In genomic region chr22:18523328-18523727, GRCh38 we compare ENCODE assay signal across 14 cellular contexts. TPM values are rescaled to one million over a fixed set of nuclear protein-coding genes. Genes with fewer than 3 reads are reported as not detected.
DNase-seq lines count a peak whose midpoint lies in the region; ATAC-seq, FAIRE-seq and TF ChIP-seq lines count a peak whose summit lies in the region.
"Not testable (repeated sequence)": the region's sequence is repeated elsewhere in the genome, so short reads cannot be mapped to it uniquely, and the experiment has no call there.
"Had no signal": no experiment of that assay in that cellular context is flagged by ENCODE, and none has a peak within 500 bp of the region (broad histone marks: within the 10 kb centered on the region; RNA-seq: fewer than 3 reads in every experiment).

No MANE protein-coding gene starts in this region.

- not testable (repeated sequence) for H3K27ac Mint-ChIP-seq in GM23338; naive thymus-derived CD4-positive, alpha-beta T cell; stimulated activated naive CD8-positive, alpha-beta T cell treated with anti-CD3 and anti-CD28 coated beads, Interleukin-15, amount 100 ng/mL, for 72 hours

- CTCF ChIA-PET in K562 (lab: Yijun Ruan, JAX; ENCODE audit: low intra/inter-chr PET ratio); naive thymus-derived CD4-positive, alpha-beta T cell (lab: Charles Lee): not testable (repeated sequence)

- H3K36me3 Mint-ChIP-seq in GM23338 (ENCODE audit: low read depth); naive thymus-derived CD4-positive, alpha-beta T cell: not testable (repeated sequence)

- H2AFZ ChIP-seq in GM23338; K562 (ENCODE audit: low read depth, low read length): not testable (repeated sequence)

- H4K20me1 ChIP-seq in GM23338 (replicated peaks; ENCODE audit: insufficient read depth); K562 (replicated peaks; ENCODE audit: control insufficient read depth, insufficient read depth, low read length): not testable (repeated sequence)

- H3K79me2 ChIP-seq in GM23338 (replicated peaks; ENCODE audit: insufficient read depth); K562 (ENCODE audit: control insufficient read depth, insufficient read depth, low read length): not testable (repeated sequence)

- not testable (repeated sequence) for H3K4me1 Mint-ChIP-seq in GM23338; naive thymus-derived CD4-positive, alpha-beta T cell; stimulated activated naive CD8-positive, alpha-beta T cell treated with anti-CD3 and anti-CD28 coated beads, Interleukin-15, amount 100 ng/mL, for 72 hours

- not testable (repeated sequence) for H3K4me1 ChIP-seq in GM23338 (ENCODE audit: insufficient read depth); RWPE2 (ENCODE audit: insufficient read depth, poor library complexity, severe bottlenecking); K562 (replicated peaks in 1 of 2; ENCODE audit: control insufficient read depth in 2 of 2, insufficient read depth in 2 of 2, low read length in 2 of 2); left lung; naive thymus-derived CD4-positive, alpha-beta T cell (ENCODE audit: control insufficient read depth in 2 of 2, insufficient read depth in 2 of 2, low read length in 2 of 2)

- H3K9me1 ChIP-seq in K562 (ENCODE audit: control insufficient read depth, insufficient read depth, low read length), result not testable (repeated sequence)

- H3K9ac ChIP-seq in K562 (ENCODE audit: insufficient read depth in 1 of 2, low read depth in 2 of 2, low read length in 2 of 2), result not testable (repeated sequence)

- WGBS in K562 (ENCODE audit: insufficient coverage, low coverage, missing lambda C conversion rate), result no CpG with 5 or more reads among the region's 4 CpGs

- ATAC-seq in GM23338 (peak; percentile 32), RWPE2 (ENCODE audit: low read depth) (peak; percentile 55; the same call in 1 of the 3 replicates), K562 (peak; percentile 83), Right ventricle myocardium superior (ENCODE audit: poor library complexity) (peak; percentile 59), left lung (peak; percentile 62)
- ATAC-seq in naive thymus-derived CD4-positive, alpha-beta T cell, result peak; percentile 33
- ATAC-seq in stimulated activated naive CD8-positive, alpha-beta T cell treated with anti-CD3 and anti-CD28 coated beads, Interleukin-15, amount 100 ng/mL, for 72 hours, result peak; percentile 34

- not testable (repeated sequence) for H3F3A ChIP-seq in GM23338 (replicated peaks; ENCODE audit: low read depth)

- intact Hi-C loops in K562 (cut with micrococcal nuclease); Right ventricle myocardium superior (cut with DNase I); left lung (cut with DNase I); naive thymus-derived CD4-positive, alpha-beta T cell (cut with micrococcal nuclease): not testable (repeated sequence)

- TF ChIP-seq EP300 in K562 (IDR thresholded peaks at IDR 0.05; ENCODE audit: low read length), result not testable (repeated sequence)

- in situ Hi-C loops in K562 (cut with MboI), result not testable (repeated sequence)

- FAIRE-seq in K562 (lab: Jason Lieb, UNC), result not testable (repeated sequence)

- H3K27me3 ChIP-seq in GM23338 (ENCODE audit: insufficient read depth); RWPE2 (ENCODE audit: insufficient read depth, poor library complexity, severe bottlenecking); K562 (ENCODE audit: control insufficient read depth in 2 of 2, insufficient read depth in 2 of 2, low read length in 2 of 2); left lung; naive thymus-derived CD4-positive, alpha-beta T cell (ENCODE audit: control insufficient read depth in 2 of 2, insufficient read depth in 2 of 2, low read length in 2 of 2): not testable (repeated sequence)

- H3K4me2 ChIP-seq in GM23338; K562 (ENCODE audit: insufficient read depth, low read length): not testable (repeated sequence)

- POLR2A ChIA-PET in K562 (lab: Yijun Ruan, JAX); naive thymus-derived CD4-positive, alpha-beta T cell (lab: Charles Lee): not testable (repeated sequence)

- H3K27ac ChIP-seq in GM23338 (ENCODE audit: low read depth); RWPE2 (ENCODE audit: poor library complexity, severe bottlenecking); K562 (ENCODE audit: extremely low read depth, low read depth, low read length); left lung; naive thymus-derived CD4-positive, alpha-beta T cell (ENCODE audit: low read depth, low read length): not testable (repeated sequence)

- H3K4me3 Mint-ChIP-seq in GM23338; naive thymus-derived CD4-positive, alpha-beta T cell; stimulated activated naive CD8-positive, alpha-beta T cell treated with anti-CD3 and anti-CD28 coated beads, Interleukin-15, amount 100 ng/mL, for 72 hours: not testable (repeated sequence)

- H3K9me2 ChIP-seq in GM23338 (ENCODE audit: insufficient read depth), result not testable (repeated sequence)

- H3K4me3 ChIP-seq in GM23338; RWPE2 (ENCODE audit: severe bottlenecking); K562; left lung; naive thymus-derived CD4-positive, alpha-beta T cell (ENCODE audit: low read length): not testable (repeated sequence)

- TF ChIP-seq POLR2A in K562 (conservative IDR thresholded peaks at IDR 0.05), result not testable (repeated sequence)

- not testable (repeated sequence) for H3K36me3 ChIP-seq in GM23338 (ENCODE audit: insufficient read depth); RWPE2 (ENCODE audit: low read depth); K562 (ENCODE audit: control insufficient read depth, insufficient read depth, low read length); left lung; naive thymus-derived CD4-positive, alpha-beta T cell (ENCODE audit: control insufficient read depth in 2 of 3, insufficient read depth in 3 of 3, low read length in 3 of 3)

- not testable (repeated sequence) for H3K27me3 Mint-ChIP-seq in GM23338 (ENCODE audit: insufficient read depth, low read depth, poor library complexity); naive thymus-derived CD4-positive, alpha-beta T cell; stimulated activated naive CD8-positive, alpha-beta T cell treated with anti-CD3 and anti-CD28 coated beads, Interleukin-15, amount 100 ng/mL, for 72 hours

- not testable (repeated sequence) for H3K9me3 ChIP-seq in RWPE2 (ENCODE audit: severe bottlenecking); K562 (replicated peaks; ENCODE audit: control insufficient read depth, insufficient read depth, low read depth, low read length); left lung; naive thymus-derived CD4-positive, alpha-beta T cell (ENCODE audit: control insufficient read depth in 2 of 3, low read length in 3 of 3)

- not testable (repeated sequence) for BruUV-seq in K562 (replicated peaks; lab: Mats Ljungman, UMichigan)

- not testable (repeated sequence) for H3K9me3 Mint-ChIP-seq in GM23338; naive thymus-derived CD4-positive, alpha-beta T cell; stimulated activated naive CD8-positive, alpha-beta T cell treated with anti-CD3 and anti-CD28 coated beads, Interleukin-15, amount 100 ng/mL, for 72 hours

- TF ChIP-seq RAD21 in K562 (CRISPR knock-in tag; conservative IDR thresholded peaks at IDR 0.05 in 1 of 2, IDR thresholded peaks at IDR 0.05 in 1 of 2), result not testable (repeated sequence)

- TF ChIP-seq CTCF in GM23338 (conservative IDR thresholded peaks at IDR 0.05; ENCODE audit: low read depth in 2 of 2); RWPE2 (IDR thresholded peaks at IDR 0.05; ENCODE audit: poor library complexity, severe bottlenecking); K562 (IDR thresholded peaks at IDR 0.05 in 2 of 3, conservative IDR thresholded peaks at IDR 0.05 in 1 of 3; ENCODE audit: insufficient read depth in 2 of 3, low read depth in 1 of 3, low read length in 3 of 3); left lung (IDR thresholded peaks at IDR 0.05): not testable (repeated sequence)

- DNase-seq in GM23338 (ENCODE audit: low spot score); RWPE2 (ENCODE audit: low spot score); K562 (ENCODE audit: extremely low read depth in 1 of 4, low spot score in 3 of 4); Right ventricle myocardium superior; left lung; naive thymus-derived CD4-positive, alpha-beta T cell; stimulated activated naive CD8-positive, alpha-beta T cell treated with anti-CD3 and anti-CD28 coated beads, Interleukin-15, amount 100 ng/mL, for 72 hours: not testable (repeated sequence)

RNA-seq across cellular contexts. Expression of gene TMEM191B, which starts 4.3 kb away (rescaled TPM):
- 3.6 and 26.3 TPM in 2 replicates for total RNA-seq in GM23338 (2014; rRNA removed; shearing (Covaris generic))
- polyA plus RNA-seq in GM23338 (2016; fragmentation: Nextera tagmentation; extraction: Ambion mirVana) (5.3 and 8.3 TPM in 2 replicates), K562 (2011; rRNA removed) (0.65 and 1.7 TPM in 2 replicates), K562 (2014; fragmentation: Illumina TruSeq; extraction: Trizol) (not detected in 2 replicates), K562 (2014; fragmentation: Nextera tagmentation; extraction: Ambion mirVana) (not detected), K562 (2014; rRNA removed) (0.61 and 1.8 TPM in 2 replicates)
- 1.6 TPM in 1 of 2 replicates, not detected in the other for total RNA-seq in K562 (2011; cell fraction: chromatin; rRNA removed; ENCODE audit: low replicate concordance)
- total RNA-seq in K562 (2011; cell fraction: nucleolus; rRNA removed), result 2.3 and 3.7 TPM in 2 replicates
- total RNA-seq in K562 (2011; cell fraction: nucleoplasm; rRNA removed), result 0.88 and 2.1 TPM in 2 replicates
- total RNA-seq in K562 (2014; rRNA removed) (1.2 and 3.8 TPM in 2 replicates), K562 (2014; rRNA removed; fragmentation: Illumina TruSeq; extraction: Trizol) (not detected in 2 replicates), K562 (2015; rRNA removed; fragmentation: Illumina TruSeq; extraction: Trizol) (0.65 TPM in 1 of 2 replicates, not detected in the other), K562 (2021) (3.9 and 5.3 TPM in 2 replicates), Right ventricle myocardium superior (0.32 TPM), left lung (1 to 10 TPM in 1 of 2 donors, not detected in 1; 2.8 TPM)
- 3.1 and 5.3 TPM in 2 replicates for polyA plus RNA-seq in K562 (2011; cell fraction: cytosol; rRNA removed)
- 10.0 and 10.4 TPM in 2 replicates for polyA plus RNA-seq in K562 (2011; cell fraction: nucleus; rRNA removed)
- polyA plus RNA-seq in K562 (2012), result 2.5 and 7.5 TPM in 2 replicates
- polyA minus RNA-seq in K562 (2011; rRNA and poly(A)+ RNA removed), result 0.24 TPM in 1 of 2 replicates, not detected in the other
- 6.0 TPM in 1 of 2 replicates, not detected in the other for polyA minus RNA-seq in K562 (2011; cell fraction: cytosol; rRNA and poly(A)+ RNA removed)
- 0.54 and 1.9 TPM in 2 replicates for polyA minus RNA-seq in K562 (2011; cell fraction: nucleus; rRNA and poly(A)+ RNA removed)
- total RNA-seq in naive thymus-derived CD4-positive, alpha-beta T cell, result 1 to 10 TPM in 4 of 5 experiments, not detected in 1; 1.0 to 4.2 (median 2.8) TPM
- polyA plus RNA-seq in naive thymus-derived CD4-positive, alpha-beta T cell, result 1 to 10 TPM in 1 of 2 donors, not detected in 1; 1.3 TPM
- total RNA-seq: A172, GM23248 had no signal
- polyA plus RNA-seq: IgD-negative memory B cell had no signal

RNA-seq across cellular contexts. Expression of gene GGTLC3, which starts 5.4 kb away (rescaled TPM):
- total RNA-seq in GM23338 (2014; rRNA removed; shearing (Covaris generic)), result not detected in 2 replicates
- not detected in 2 replicates for polyA plus RNA-seq in GM23338 (2016; fragmentation: Nextera tagmentation; extraction: Ambion mirVana)
- total RNA-seq in K562 (2011; cell fraction: chromatin; rRNA removed; ENCODE audit: low replicate concordance), result not detected in 2 replicates
- not detected in 2 replicates for total RNA-seq in K562 (2011; cell fraction: nucleolus; rRNA removed)
- total RNA-seq in K562 (2011; cell fraction: nucleoplasm; rRNA removed), result not detected in 2 replicates
- not detected in 2 replicates for total RNA-seq in K562 (2014; rRNA removed)
- not detected in 2 replicates for total RNA-seq in K562 (2014; rRNA removed; fragmentation: Illumina TruSeq; extraction: Trizol)
- not detected in 2 replicates for total RNA-seq in K562 (2015; rRNA removed; fragmentation: Illumina TruSeq; extraction: Trizol)
- not detected in 2 replicates for total RNA-seq in K562 (2021)
- not detected in 2 replicates for polyA plus RNA-seq in K562 (2011; rRNA removed)
- not detected in 2 replicates for polyA plus RNA-seq in K562 (2011; cell fraction: cytosol; rRNA removed)
- not detected in 2 replicates for polyA plus RNA-seq in K562 (2011; cell fraction: nucleus; rRNA removed)
- polyA plus RNA-seq in K562 (2012), result not detected in 2 replicates
- polyA plus RNA-seq in K562 (2014; fragmentation: Illumina TruSeq; extraction: Trizol), result not detected in 2 replicates
- polyA plus RNA-seq in K562 (2014; fragmentation: Nextera tagmentation; extraction: Ambion mirVana), result not detected
- polyA plus RNA-seq in K562 (2014; rRNA removed), result not detected in 2 replicates
- polyA minus RNA-seq in K562 (2011; rRNA and poly(A)+ RNA removed), result not detected in 2 replicates
- not detected in 2 replicates for polyA minus RNA-seq in K562 (2011; cell fraction: cytosol; rRNA and poly(A)+ RNA removed)
- polyA minus RNA-seq in K562 (2011; cell fraction: nucleus; rRNA and poly(A)+ RNA removed), result not detected in 2 replicates
- total RNA-seq in Right ventricle myocardium superior, result not detected
- 1 to 10 TPM in 1 of 2 donors, under 1 TPM in 1; 0.84 to 6.4 TPM for total RNA-seq in left lung
- not detected for total RNA-seq in naive thymus-derived CD4-positive, alpha-beta T cell
- not detected for polyA plus RNA-seq in naive thymus-derived CD4-positive, alpha-beta T cell
- total RNA-seq: A172; CD4-positive, CD25-positive, alpha-beta regulatory T cell; CD8-positive, alpha-beta memory T cell; GM23248; HFFc6; HT1080 had no signal
- polyA plus RNA-seq: CD4-positive, CD25-positive, alpha-beta regulatory T cell; CD8-positive, alpha-beta memory T cell; GM23248; IgD-negative memory B cell had no signal

Comparison
In these comparisons a context has a peak if more than half of its experiments do, and no peak if none do; other contexts are left out.
1. ATAC-seq: peak in every context shown above with its lines; median percentile 83 in K562; 62 in left lung; 59 in Right ventricle myocardium superior; 55 in RWPE2; 34 in stimulated activated naive CD8-positive, alpha-beta T cell treated with anti-CD3 and anti-CD28 coated beads, Interleukin-15, amount 100 ng/mL, for 72 hours; 33 in naive thymus-derived CD4-positive, alpha-beta T cell; 32 in GM23338.